Comparison of ENCODE assay signal across 13 cellular contexts in genomic region chr10:30781571-30782542, GRCh38.
DNase-seq lines count a peak whose midpoint lies in the region; ATAC-seq and TF ChIP-seq lines count a peak whose summit lies in the region.
"Had no signal": no experiment of that assay in that cellular context is flagged by ENCODE, and none has a peak within 500 bp of the region (broad histone marks: within the 10 kb centered on the region; RNA-seq: fewer than 3 reads in every experiment).

No MANE protein-coding gene starts in this region.

- dilution Hi-C loops in mammary epithelial cell (cut with HindIII; ENCODE audit: low sequenced_read_pairs) = no loop called here

- H2AFZ ChIP-seq in mammary epithelial cell (ENCODE audit: low read depth, low read length) (no peak overlapping the region), mesenchymal stem cell (ENCODE audit: low read depth, low read length) (no peak overlapping the region)

- BruUV-seq in mammary epithelial cell (replicated peaks; lab: Mats Ljungman, UMichigan) = no TSS peak

- H3K9me3 ChIP-seq in breast epithelium = no peaks in the 10 kb centered on the region
- H3K9me3 ChIP-seq in mammary epithelial cell (replicated peaks; ENCODE audit: insufficient read depth, low read length) = no peaks in the 10 kb centered on the region
- H3K9me3 ChIP-seq in mesenchymal stem cell (ENCODE audit: control insufficient read depth, low read length) = no peaks in the 10 kb centered on the region
- no peaks in the 10 kb centered on the region for H3K9me3 ChIP-seq in suprapubic skin
- no peaks in the 10 kb centered on the region for H3K9me3 ChIP-seq in psoas muscle
- H3K9me3 ChIP-seq: BLaER1, ovary, tibial artery had no signal

- H4K8ac ChIP-seq in mesenchymal stem cell (ENCODE audit: low read length) = no peak overlapping the region

- peaks cover 0 to 6% of the 10 kb centered on the region in 2 donors for H3K4me1 ChIP-seq in breast epithelium
- peaks cover 4% of the 10 kb centered on the region for H3K4me1 ChIP-seq in mammary epithelial cell (ENCODE audit: insufficient read depth, low read length)
- peaks cover 14% of the 10 kb centered on the region for H3K4me1 ChIP-seq in mesenchymal stem cell (ENCODE audit: control insufficient read depth, insufficient read depth, low read depth, low read length)
- peaks cover 25% of the 10 kb centered on the region for H3K4me1 ChIP-seq in suprapubic skin
- H3K4me1 ChIP-seq in psoas muscle = peaks cover 20% of the 10 kb centered on the region

- peak overlapping the region in 1 of 2 experiments; percentile 93 for H2BK12ac ChIP-seq in mesenchymal stem cell (ENCODE audit: low read length in 2 of 2)

- no peak overlapping the region for H3K4me2 ChIP-seq in mammary epithelial cell (ENCODE audit: insufficient read depth, low read depth, low read length)
- no peak overlapping the region for H3K4me2 ChIP-seq in mesenchymal stem cell (ENCODE audit: low read length, poor library complexity, severe bottlenecking)
- H3K4me2 ChIP-seq: BLaER1 had no signal

- peak overlapping the region in 1 of 2 experiments; percentile 18 for H3K14ac ChIP-seq in mesenchymal stem cell (ENCODE audit: low read length in 2 of 2)

- H3K36me3 ChIP-seq in breast epithelium = no peaks in the 10 kb centered on the region
- H3K36me3 ChIP-seq in mammary epithelial cell (ENCODE audit: insufficient read depth, low read length) = no peaks in the 10 kb centered on the region
- no peaks in the 10 kb centered on the region for H3K36me3 ChIP-seq in mesenchymal stem cell (ENCODE audit: control insufficient read depth in 1 of 2, insufficient read depth in 2 of 2, low read depth in 1 of 2, low read length in 2 of 2)
- H3K36me3 ChIP-seq in suprapubic skin = no peaks in the 10 kb centered on the region
- H3K36me3 ChIP-seq in psoas muscle (ENCODE audit: insufficient read depth in 1 of 2, low read depth in 1 of 2) = no peaks in the 10 kb centered on the region
- H3K36me3 ChIP-seq: BLaER1, ovary, tibial artery had no signal

- no peak for ATAC-seq in HG03432 (IDR thresholded peaks at IDR 0.05; ENCODE audit: unreplicated experiment)
- ATAC-seq in psoas muscle = no peak
- no peak for ATAC-seq in GM21367 (IDR thresholded peaks at IDR 0.05; ENCODE audit: unreplicated experiment)

- H4K91ac ChIP-seq in mesenchymal stem cell (ENCODE audit: low read length) = no peak overlapping the region

- 87% methylated on average over 21 of the region's 23 CpGs for WGBS in mammary epithelial cell (ENCODE audit: low coverage, missing lambda C conversion rate)
- 96% methylated on average over 19 of the region's 23 CpGs for WGBS in mesenchymal stem cell
- WGBS in suprapubic skin = 63% methylated on average over 23 of the region's 23 CpGs
- WGBS in psoas muscle, 3 donors = 64 to 77% (median 70%) methylated on average over 23 of the region's 23 CpGs

- CTCF ChIA-PET in mammary epithelial cell (lab: Charles Lee; ENCODE audit: low non-redundant PET) = no interaction called here

- intact Hi-C loops in breast epithelium (cut with DNase I; ENCODE audit: low total_unique reads) (loop anchor here (5.0 kb wide), 1 partner anchor 1025 kb away; no protein-coding TSS in a partner anchor), mammary epithelial cell (cut with micrococcal nuclease) (loop anchor here (5.0 to 10.0 kb wide), 2 partner anchors 250 to 293 kb away; partner anchors contain the start of gene ZNF438), psoas muscle (cut with DNase I) (loop anchor here (10.0 kb wide), 6 partner anchors 253 to 1023 kb away; partner anchors contain the start of genes ZEB1 (in 1 of the 2) and ZNF438 (in 1 of the 2))

- no peak for TF ChIP-seq EP300 in suprapubic skin (IDR thresholded peaks at IDR 0.05)

- H3K27me3 ChIP-seq in breast epithelium (no peaks in the 10 kb centered on the region), mammary epithelial cell (ENCODE audit: insufficient read depth, low read length) (no peaks in the 10 kb centered on the region), mesenchymal stem cell (ENCODE audit: control insufficient read depth in 1 of 2, insufficient read depth in 1 of 2, low read length in 2 of 2) (no peaks in the 10 kb centered on the region), suprapubic skin (no peaks in the 10 kb centered on the region), psoas muscle (ENCODE audit: insufficient read depth in 3 of 3, low read length in 2 of 3) (no peaks in the 10 kb centered on the region)
- H3K27me3 ChIP-seq: ovary, tibial artery had no signal

- H3K27ac ChIP-seq in breast epithelium = peak overlapping the region; percentile 84 to 88
- no peak overlapping the region for H3K27ac ChIP-seq in mammary epithelial cell (ENCODE audit: insufficient read depth, low read depth, low read length)
- peak overlapping the region; percentile 97 for H3K27ac ChIP-seq in caudate nucleus (ENCODE audit: low read depth, low read length)
- H3K27ac ChIP-seq in mesenchymal stem cell (ENCODE audit: low read length, poor library complexity, severe bottlenecking) = peak overlapping the region; percentile 83
- H3K27ac ChIP-seq in suprapubic skin = peak overlapping the region; percentile 87
- H3K27ac ChIP-seq in psoas muscle = no peak overlapping the region
- H3K27ac ChIP-seq: BLaER1, epithelial cell of prostate, ovary, tibial artery had no signal

- DNase-seq in breast epithelium (ENCODE audit: low spot score in 2 of 2) (no peak), mammary epithelial cell (no peak), caudate nucleus (lab: John Stamatoyannopoulos, UW) (peak in 60 of 61 donors; percentile 22 to 97 (median 88)), mesenchymal stem cell (no peak), suprapubic skin (ENCODE audit: low spot score in 2 of 2) (no peak), psoas muscle (no peak)
- DNase-seq: NCI-H1417 treated with DMSO at 0.1 percent for 48 hours, ovary, tibial artery had no signal

- H3K4me3 ChIP-seq in breast epithelium (no peak overlapping the region), mammary epithelial cell (replicated peaks in 1 of 3; ENCODE audit: insufficient read depth in 1 of 3, low read depth in 2 of 3, low read length in 3 of 3) (no peak overlapping the region), mesenchymal stem cell (ENCODE audit: insufficient read depth in 1 of 2, low read depth in 1 of 2, low read length in 2 of 2) (no peak overlapping the region), suprapubic skin (no peak overlapping the region), psoas muscle (no peak overlapping the region)
- H3K4me3 ChIP-seq: BLaER1, ovary, tibial artery had no signal

- no peak overlapping the region for H3K23ac ChIP-seq in mesenchymal stem cell (ENCODE audit: low read length in 2 of 2)

- H2BK120ac ChIP-seq in mesenchymal stem cell (ENCODE audit: low read depth, low read length) = peak overlapping the region; percentile 69

- TF ChIP-seq POLR2A in breast epithelium (IDR thresholded peaks at IDR 0.05) (no peak), suprapubic skin (IDR thresholded peaks at IDR 0.05) (no peak)

- H2BK15ac ChIP-seq in mesenchymal stem cell (ENCODE audit: low read depth, poor library complexity, severe bottlenecking) = no peak overlapping the region

- no peaks in the 10 kb centered on the region for H3K79me1 ChIP-seq in mesenchymal stem cell (replicated peaks; ENCODE audit: low read length, poor library complexity, severe bottlenecking)

- H3K4ac ChIP-seq in mesenchymal stem cell (ENCODE audit: low read depth in 1 of 2, low read length in 2 of 2) = peak overlapping the region in 1 of 2 experiments; percentile 47

- H3K79me2 ChIP-seq in mammary epithelial cell (ENCODE audit: insufficient read depth, low read length) = no peaks in the 10 kb centered on the region

- H4K20me1 ChIP-seq in mammary epithelial cell (ENCODE audit: insufficient read depth, low read length) = no peaks in the 10 kb centered on the region
- H4K20me1 ChIP-seq: BLaER1 had no signal

- H2BK5ac ChIP-seq in mesenchymal stem cell (ENCODE audit: low read depth, low read length, poor library complexity, severe bottlenecking) = peak overlapping the region; percentile 79

- no peak overlapping the region for H2AK5ac ChIP-seq in mesenchymal stem cell (ENCODE audit: low read length, severe bottlenecking)

- in situ Hi-C loops in mammary epithelial cell (cut with MboI; ENCODE audit: low sequenced_read_pairs in 2 of 2) = no loop called here

- TF ChIP-seq CTCF in breast epithelium (IDR thresholded peaks at IDR 0.05) (no peak), mammary epithelial cell (conservative IDR thresholded peaks at IDR 0.05 in 1 of 2, IDR thresholded peaks at IDR 0.05 in 1 of 2; ENCODE audit: extremely low read depth in 1 of 2, insufficient read depth in 1 of 2, low read depth in 1 of 2, low read length in 2 of 2) (no peak), suprapubic skin (IDR thresholded peaks at IDR 0.05) (no peak), psoas muscle (IDR thresholded peaks at IDR 0.05) (no peak)

- H3K9ac ChIP-seq in mammary epithelial cell (ENCODE audit: insufficient read depth, low read length) = no peak overlapping the region
- H3K9ac ChIP-seq in mesenchymal stem cell (ENCODE audit: low read length) = peak overlapping the region; percentile 91
- H3K9ac ChIP-seq: BLaER1 had no signal

- H3K18ac ChIP-seq in mesenchymal stem cell (ENCODE audit: low read depth in 1 of 2, low read length in 2 of 2) = peak overlapping the region in 1 of 2 experiments; percentile 64

Comparison
In these comparisons a context has a peak if more than half of its experiments do, and no peak if none do; other contexts are left out.
1. H3K27ac ChIP-seq: peak in breast epithelium (2 of 2), caudate nucleus (single experiment), mesenchymal stem cell (single experiment) and suprapubic skin (single experiment); none in mammary epithelial cell (single experiment) and psoas muscle (single experiment).
2. DNase-seq: peak in caudate nucleus (60 of 61); none in breast epithelium (0 of 2), mammary epithelial cell (single experiment), mesenchymal stem cell (single experiment), suprapubic skin (0 of 2) and psoas muscle (0 of 2).